In the genomic region with DNA sequence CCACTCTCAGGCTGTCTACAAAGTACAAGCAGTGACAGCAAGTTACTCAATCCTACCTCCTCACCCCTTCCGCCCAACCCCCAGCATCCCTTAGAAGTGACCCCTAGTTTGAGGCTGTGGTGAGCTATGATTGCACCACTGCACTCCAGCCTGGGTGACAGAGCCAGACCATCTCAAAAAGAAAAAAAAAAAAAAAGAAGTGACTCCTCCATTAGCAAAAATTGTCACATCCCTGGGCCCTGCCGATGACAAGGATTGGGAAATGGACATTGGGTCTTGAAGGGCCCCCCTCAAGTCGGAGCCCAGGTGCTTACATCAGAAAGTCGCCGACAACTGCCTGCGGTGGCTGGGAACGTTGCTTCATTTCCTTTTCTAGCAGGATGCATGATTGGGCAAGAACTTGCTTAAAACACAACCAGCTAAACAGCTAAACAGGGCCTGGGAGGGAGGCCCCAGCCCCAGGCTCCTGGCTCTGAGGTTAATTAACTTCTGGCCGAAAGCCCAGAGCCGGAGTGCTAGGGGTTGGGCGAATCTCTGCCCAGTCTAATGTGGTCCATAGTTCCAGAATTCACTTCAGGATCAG, we compare ENCODE assay signal across 1 cellular context.
TF ChIP-seq lines count a peak whose summit lies in the region.

No MANE protein-coding gene starts in this region.

TF ChIP-seq in HepG2, 621 proteins besides CTCF, POLR2A, EP300 and RAD21 (continues in another document):
- TF ChIP-seq MAZ (IDR thresholded peaks at IDR 0.05; ENCODE audit: borderline replicate concordance, low read depth, low read length) (no peak), MAZ (CRISPR knock-in tag; IDR thresholded peaks at IDR 0.05; ENCODE audit: low read depth) (no peak; the same call in 1 of the 2 replicates), CREB1 (IDR thresholded peaks at IDR 0.05) (no peak), CREB1 (CRISPR knock-in tag; IDR thresholded peaks at IDR 0.05) (no peak), ZNF724P (CRISPR knock-in tag; IDR thresholded peaks at IDR 0.05; ENCODE audit: borderline replicate concordance) (no peak), HDAC2 (CRISPR knock-in tag; IDR thresholded peaks at IDR 0.05) (0 out of 2 replicates have a peak, but pooled peaks have one; percentile 30), ETV5 (CRISPR knock-in tag; IDR thresholded peaks at IDR 0.05; ENCODE audit: borderline replicate concordance) (peak; percentile 88), SUZ12 (IDR thresholded peaks at IDR 0.05; ENCODE audit: low read depth, low read length) (no peak), HOXA5 (CRISPR knock-in tag; IDR thresholded peaks at IDR 0.05) (peak; percentile 63; the same call in 1 of the 2 replicates), GTF3A (CRISPR knock-in tag; conservative IDR thresholded peaks at IDR 0.05) (no peak), ZNF687 (CRISPR knock-in tag; IDR thresholded peaks at IDR 0.05) (peak; percentile 28; the same call in 1 of the 2 replicates), ZFAT (CRISPR knock-in tag; conservative IDR thresholded peaks at IDR 0.05) (no peak), NCOR1 (IDR thresholded peaks at IDR 0.05; ENCODE audit: borderline replicate concordance, low read length) (no peak), HCFC1 (IDR thresholded peaks at IDR 0.05; ENCODE audit: low read depth, low read length) (no peak), THAP11 (CRISPR knock-in tag; IDR thresholded peaks at IDR 0.05) (peak; percentile 68), MAF1 (CRISPR knock-in tag; IDR thresholded peaks at IDR 0.05; ENCODE audit: borderline replicate concordance) (no peak), SNAPC2 (CRISPR knock-in tag; IDR thresholded peaks at IDR 0.05) (no peak), ONECUT2 (CRISPR knock-in tag; IDR thresholded peaks at IDR 0.05) (no peak), TRIM24 (CRISPR knock-in tag; IDR thresholded peaks at IDR 0.05) (no peak), ZNF468 (CRISPR knock-in tag; IDR thresholded peaks at IDR 0.05) (no peak), TOE1 (CRISPR knock-in tag; IDR thresholded peaks at IDR 0.05) (no peak), ZNF354B (CRISPR knock-in tag; IDR thresholded peaks at IDR 0.05) (no peak), NFIC (IDR thresholded peaks at IDR 0.05; ENCODE audit: low read length) (no peak), JUND (CRISPR knock-in tag; IDR thresholded peaks at IDR 0.05) (no peak), ZBTB7B (CRISPR knock-in tag; IDR thresholded peaks at IDR 0.05) (no peak), ZXDC (CRISPR knock-in tag; IDR thresholded peaks at IDR 0.05) (no peak), NFRKB (IDR thresholded peaks at IDR 0.05) (no peak), ZNF619 (CRISPR knock-in tag; IDR thresholded peaks at IDR 0.05) (no peak), SOX13 (IDR thresholded peaks at IDR 0.05) (no peak), SOX13 (CRISPR knock-in tag; conservative IDR thresholded peaks at IDR 0.05 in 1 of 2, IDR thresholded peaks at IDR 0.05 in 1 of 2) (peak in 1 of 2 experiments; percentile 70; a peak in 2 of 4 replicates), ZNF781 (CRISPR knock-in tag; IDR thresholded peaks at IDR 0.05; ENCODE audit: borderline replicate concordance, not compliant biosample characterization) (no peak), ZNF780A (CRISPR knock-in tag; IDR thresholded peaks at IDR 0.05) (no peak)
- TF ChIP-seq, protein P1, sequence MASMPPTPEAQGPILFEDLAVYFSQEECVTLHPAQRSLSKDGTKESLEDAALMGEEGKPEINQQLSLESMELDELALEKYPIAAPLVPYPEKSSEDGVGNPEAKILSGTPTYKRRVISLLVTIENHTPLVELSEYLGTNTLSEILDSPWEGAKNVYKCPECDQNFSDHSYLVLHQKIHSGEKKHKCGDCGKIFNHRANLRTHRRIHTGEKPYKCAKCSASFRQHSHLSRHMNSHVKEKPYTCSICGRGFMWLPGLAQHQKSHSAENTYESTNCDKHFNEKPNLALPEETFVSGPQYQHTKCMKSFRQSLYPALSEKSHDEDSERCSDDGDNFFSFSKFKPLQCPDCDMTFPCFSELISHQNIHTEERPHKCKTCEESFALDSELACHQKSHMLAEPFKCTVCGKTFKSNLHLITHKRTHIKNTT (CRISPR knock-in tag; IDR thresholded peaks at IDR 0.05): no peak
- TF ChIP-seq, protein P2, sequence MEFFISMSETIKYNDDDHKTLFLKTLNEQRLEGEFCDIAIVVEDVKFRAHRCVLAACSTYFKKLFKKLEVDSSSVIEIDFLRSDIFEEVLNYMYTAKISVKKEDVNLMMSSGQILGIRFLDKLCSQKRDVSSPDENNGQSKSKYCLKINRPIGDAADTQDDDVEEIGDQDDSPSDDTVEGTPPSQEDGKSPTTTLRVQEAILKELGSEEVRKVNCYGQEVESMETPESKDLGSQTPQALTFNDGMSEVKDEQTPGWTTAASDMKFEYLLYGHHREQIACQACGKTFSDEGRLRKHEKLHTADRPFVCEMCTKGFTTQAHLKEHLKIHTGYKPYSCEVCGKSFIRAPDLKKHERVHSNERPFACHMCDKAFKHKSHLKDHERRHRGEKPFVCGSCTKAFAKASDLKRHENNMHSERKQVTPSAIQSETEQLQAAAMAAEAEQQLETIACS (CRISPR knock-in tag; IDR thresholded peaks at IDR 0.05): no peak
- TF ChIP-seq, protein P3, sequence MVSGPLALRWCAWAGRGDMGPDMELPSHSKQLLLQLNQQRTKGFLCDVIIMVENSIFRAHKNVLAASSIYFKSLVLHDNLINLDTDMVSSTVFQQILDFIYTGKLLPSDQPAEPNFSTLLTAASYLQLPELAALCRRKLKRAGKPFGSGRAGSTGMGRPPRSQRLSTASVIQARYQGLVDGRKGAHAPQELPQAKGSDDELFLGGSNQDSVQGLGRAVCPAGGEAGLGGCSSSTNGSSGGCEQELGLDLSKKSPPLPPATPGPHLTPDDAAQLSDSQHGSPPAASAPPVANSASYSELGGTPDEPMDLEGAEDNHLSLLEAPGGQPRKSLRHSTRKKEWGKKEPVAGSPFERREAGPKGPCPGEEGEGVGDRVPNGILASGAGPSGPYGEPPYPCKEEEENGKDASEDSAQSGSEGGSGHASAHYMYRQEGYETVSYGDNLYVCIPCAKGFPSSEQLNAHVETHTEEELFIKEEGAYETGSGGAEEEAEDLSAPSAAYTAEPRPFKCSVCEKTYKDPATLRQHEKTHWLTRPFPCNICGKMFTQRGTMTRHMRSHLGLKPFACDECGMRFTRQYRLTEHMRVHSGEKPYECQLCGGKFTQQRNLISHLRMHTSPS (CRISPR knock-in tag; IDR thresholded peaks at IDR 0.05; ENCODE audit: low read depth): no peak
- TF ChIP-seq, protein P4, sequence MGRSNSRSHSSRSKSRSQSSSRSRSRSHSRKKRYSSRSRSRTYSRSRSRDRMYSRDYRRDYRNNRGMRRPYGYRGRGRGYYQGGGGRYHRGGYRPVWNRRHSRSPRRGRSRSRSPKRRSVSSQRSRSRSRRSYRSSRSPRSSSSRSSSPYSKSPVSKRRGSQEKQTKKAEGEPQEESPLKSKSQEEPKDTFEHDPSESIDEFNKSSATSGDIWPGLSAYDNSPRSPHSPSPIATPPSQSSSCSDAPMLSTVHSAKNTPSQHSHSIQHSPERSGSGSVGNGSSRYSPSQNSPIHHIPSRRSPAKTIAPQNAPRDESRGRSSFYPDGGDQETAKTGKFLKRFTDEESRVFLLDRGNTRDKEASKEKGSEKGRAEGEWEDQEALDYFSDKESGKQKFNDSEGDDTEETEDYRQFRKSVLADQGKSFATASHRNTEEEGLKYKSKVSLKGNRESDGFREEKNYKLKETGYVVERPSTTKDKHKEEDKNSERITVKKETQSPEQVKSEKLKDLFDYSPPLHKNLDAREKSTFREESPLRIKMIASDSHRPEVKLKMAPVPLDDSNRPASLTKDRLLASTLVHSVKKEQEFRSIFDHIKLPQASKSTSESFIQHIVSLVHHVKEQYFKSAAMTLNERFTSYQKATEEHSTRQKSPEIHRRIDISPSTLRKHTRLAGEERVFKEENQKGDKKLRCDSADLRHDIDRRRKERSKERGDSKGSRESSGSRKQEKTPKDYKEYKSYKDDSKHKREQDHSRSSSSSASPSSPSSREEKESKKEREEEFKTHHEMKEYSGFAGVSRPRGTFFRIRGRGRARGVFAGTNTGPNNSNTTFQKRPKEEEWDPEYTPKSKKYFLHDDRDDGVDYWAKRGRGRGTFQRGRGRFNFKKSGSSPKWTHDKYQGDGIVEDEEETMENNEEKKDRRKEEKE (IDR thresholded peaks at IDR 0.05): no peak
- TF ChIP-seq, protein P5, sequence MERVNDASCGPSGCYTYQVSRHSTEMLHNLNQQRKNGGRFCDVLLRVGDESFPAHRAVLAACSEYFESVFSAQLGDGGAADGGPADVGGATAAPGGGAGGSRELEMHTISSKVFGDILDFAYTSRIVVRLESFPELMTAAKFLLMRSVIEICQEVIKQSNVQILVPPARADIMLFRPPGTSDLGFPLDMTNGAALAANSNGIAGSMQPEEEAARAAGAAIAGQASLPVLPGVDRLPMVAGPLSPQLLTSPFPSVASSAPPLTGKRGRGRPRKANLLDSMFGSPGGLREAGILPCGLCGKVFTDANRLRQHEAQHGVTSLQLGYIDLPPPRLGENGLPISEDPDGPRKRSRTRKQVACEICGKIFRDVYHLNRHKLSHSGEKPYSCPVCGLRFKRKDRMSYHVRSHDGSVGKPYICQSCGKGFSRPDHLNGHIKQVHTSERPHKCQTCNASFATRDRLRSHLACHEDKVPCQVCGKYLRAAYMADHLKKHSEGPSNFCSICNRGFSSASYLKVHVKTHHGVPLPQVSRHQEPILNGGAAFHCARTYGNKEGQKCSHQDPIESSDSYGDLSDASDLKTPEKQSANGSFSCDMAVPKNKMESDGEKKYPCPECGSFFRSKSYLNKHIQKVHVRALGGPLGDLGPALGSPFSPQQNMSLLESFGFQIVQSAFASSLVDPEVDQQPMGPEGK (CRISPR knock-in tag; IDR thresholded peaks at IDR 0.05): peak; percentile 79; the same call in 1 of the 2 replicates
- TF ChIP-seq, protein P6, sequence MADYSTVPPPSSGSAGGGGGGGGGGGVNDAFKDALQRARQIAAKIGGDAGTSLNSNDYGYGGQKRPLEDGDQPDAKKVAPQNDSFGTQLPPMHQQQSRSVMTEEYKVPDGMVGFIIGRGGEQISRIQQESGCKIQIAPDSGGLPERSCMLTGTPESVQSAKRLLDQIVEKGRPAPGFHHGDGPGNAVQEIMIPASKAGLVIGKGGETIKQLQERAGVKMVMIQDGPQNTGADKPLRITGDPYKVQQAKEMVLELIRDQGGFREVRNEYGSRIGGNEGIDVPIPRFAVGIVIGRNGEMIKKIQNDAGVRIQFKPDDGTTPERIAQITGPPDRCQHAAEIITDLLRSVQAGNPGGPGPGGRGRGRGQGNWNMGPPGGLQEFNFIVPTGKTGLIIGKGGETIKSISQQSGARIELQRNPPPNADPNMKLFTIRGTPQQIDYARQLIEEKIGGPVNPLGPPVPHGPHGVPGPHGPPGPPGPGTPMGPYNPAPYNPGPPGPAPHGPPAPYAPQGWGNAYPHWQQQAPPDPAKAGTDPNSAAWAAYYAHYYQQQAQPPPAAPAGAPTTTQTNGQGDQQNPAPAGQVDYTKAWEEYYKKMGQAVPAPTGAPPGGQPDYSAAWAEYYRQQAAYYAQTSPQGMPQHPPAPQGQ (CRISPR knock-in tag; IDR thresholded peaks at IDR 0.05; ENCODE audit: borderline replicate concordance): no peak
- TF ChIP-seq, protein P7, sequence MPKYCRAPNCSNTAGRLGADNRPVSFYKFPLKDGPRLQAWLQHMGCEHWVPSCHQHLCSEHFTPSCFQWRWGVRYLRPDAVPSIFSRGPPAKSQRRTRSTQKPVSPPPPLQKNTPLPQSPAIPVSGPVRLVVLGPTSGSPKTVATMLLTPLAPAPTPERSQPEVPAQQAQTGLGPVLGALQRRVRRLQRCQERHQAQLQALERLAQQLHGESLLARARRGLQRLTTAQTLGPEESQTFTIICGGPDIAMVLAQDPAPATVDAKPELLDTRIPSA (CRISPR knock-in tag; IDR thresholded peaks at IDR 0.05; ENCODE audit: borderline replicate concordance): no peak
